8 cellular contexts compared by ENCODE assay signal in the genomic region with DNA sequence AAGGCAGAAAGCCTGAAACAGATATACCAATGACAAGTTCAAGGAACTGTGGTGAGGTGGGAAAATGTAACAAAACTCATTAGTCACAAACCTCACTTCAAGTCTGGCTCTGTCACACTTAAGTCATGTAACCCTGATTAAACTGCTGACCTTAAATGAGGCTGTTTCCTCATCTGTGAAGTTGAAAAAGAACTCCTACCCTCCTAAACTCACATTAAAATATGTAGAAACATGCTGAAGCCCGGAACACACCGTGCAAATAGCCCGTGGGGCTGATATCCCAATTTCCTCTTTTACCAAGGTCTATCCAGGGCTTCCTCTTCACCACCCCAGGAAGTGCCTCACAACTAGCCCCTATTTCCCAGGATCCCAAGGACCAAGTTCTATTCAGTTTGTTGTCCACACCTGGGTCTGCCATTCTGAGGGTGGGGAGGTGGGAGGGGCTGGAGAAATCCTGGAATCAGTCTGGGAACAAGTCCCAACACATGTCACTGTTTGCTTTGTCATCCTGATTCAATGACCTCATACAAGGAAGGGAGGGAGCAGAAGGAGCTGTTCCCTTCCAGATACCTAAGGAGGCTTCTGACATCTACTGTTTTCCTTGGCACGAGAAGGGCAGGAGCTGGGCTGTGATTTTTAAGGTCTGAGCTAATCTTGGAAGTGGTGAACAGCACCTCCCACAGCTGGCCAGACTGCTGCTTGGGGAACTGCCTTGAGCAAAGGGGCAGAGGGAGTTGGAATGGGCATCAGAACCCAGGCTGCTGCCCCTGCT. TPM values are rescaled to one million over a fixed set of nuclear protein-coding genes. Genes with fewer than 3 reads are reported as not detected.
DNase-seq lines count a peak whose midpoint lies in the region; ATAC-seq, FAIRE-seq and TF ChIP-seq lines count a peak whose summit lies in the region.
"Had no signal": no experiment of that assay in that cellular context is flagged by ENCODE, and none has a peak within 500 bp of the region (broad histone marks: within the 10 kb centered on the region; RNA-seq: fewer than 3 reads in every experiment).

No MANE protein-coding gene starts in this region.

- peak; percentile 76 for DNase-seq in H54 (ENCODE audit: insufficient read length, low spot score)
- DNase-seq in RKO (ENCODE audit: low spot score), result peak; percentile 68
- peak; percentile 97 to 100 for DNase-seq in fibroblast of lung (ENCODE audit: low read depth in 2 of 2)
- peak; percentile 90 for DNase-seq in prostate gland (ENCODE audit: low spot score)
- no peak for DNase-seq in neural progenitor cell (ENCODE audit: low spot score)

- H3K36me3 ChIP-seq in fibroblast of lung (ENCODE audit: control insufficient read depth, insufficient read depth, low read length) (no peaks in the 10 kb centered on the region), prostate gland (no peaks in the 10 kb centered on the region), neural progenitor cell (no peaks in the 10 kb centered on the region)

- H3K36me3 Mint-ChIP-seq in neural progenitor cell, result no peaks in the 10 kb centered on the region

- H3K27me3 ChIP-seq in fibroblast of lung (ENCODE audit: control insufficient read depth, insufficient read depth, low read length) (no peaks in the 10 kb centered on the region), prostate gland (replicated peaks; ENCODE audit: insufficient read depth) (no peaks in the 10 kb centered on the region), neural progenitor cell (no peaks in the 10 kb centered on the region)

- H3K79me2 ChIP-seq in fibroblast of lung (ENCODE audit: control insufficient read depth, insufficient read depth, low read length) (no peaks in the 10 kb centered on the region), neural progenitor cell (ENCODE audit: low read depth) (no peaks in the 10 kb centered on the region)

- H3K9ac ChIP-seq in fibroblast of lung (ENCODE audit: insufficient read depth, low read length) (no peak overlapping the region), neural progenitor cell (no peak overlapping the region)

- no peak overlapping the region for H3K4me3 ChIP-seq in fibroblast of lung (replicated peaks in 1 of 4; ENCODE audit: control extremely low read depth in 1 of 4, insufficient read depth in 1 of 4, low read depth in 3 of 4, low read length in 4 of 4)
- no peak overlapping the region for H3K4me3 ChIP-seq in prostate gland
- no peak overlapping the region for H3K4me3 ChIP-seq in neural progenitor cell
- H3K4me3 ChIP-seq: SK-N-MC had no signal

- H3K9me3 ChIP-seq in fibroblast of lung (ENCODE audit: control insufficient read depth, insufficient read depth, low read depth, low read length), result no peaks in the 10 kb centered on the region
- H3K9me3 ChIP-seq in prostate gland, result no peaks in the 10 kb centered on the region
- H3K9me3 ChIP-seq in neural progenitor cell (ENCODE audit: low read depth), result no peaks in the 10 kb centered on the region

- H3K4me1 Mint-ChIP-seq in neural progenitor cell, result peaks cover 16% of the 10 kb centered on the region

- H2AFZ ChIP-seq in fibroblast of lung (ENCODE audit: low read length), result no peak overlapping the region
- H2AFZ ChIP-seq in neural progenitor cell (replicated peaks), result no peak overlapping the region

- H3F3A ChIP-seq in neural progenitor cell (ENCODE audit: low read depth), result peaks cover 5% of the 10 kb centered on the region

- peaks cover 16% of the 10 kb centered on the region for H3K4me1 ChIP-seq in fibroblast of lung (ENCODE audit: control insufficient read depth, extremely low read depth, insufficient read depth, low read length)
- H3K4me1 ChIP-seq in prostate gland (replicated peaks), result peaks cover 14% of the 10 kb centered on the region
- H3K4me1 ChIP-seq in neural progenitor cell, result peaks cover 5% of the 10 kb centered on the region

- H3K27ac ChIP-seq in fibroblast of lung (ENCODE audit: insufficient read depth, low read length) (peak overlapping the region; percentile 88), prostate gland (peak overlapping the region; percentile 85 to 89), neural progenitor cell (no peak overlapping the region)
- H3K27ac ChIP-seq: SK-N-MC had no signal

- H3K4me3 Mint-ChIP-seq in neural progenitor cell, result no peak overlapping the region

- intact Hi-C loops in prostate gland (cut with DNase I), result loop anchor here (1.0 to 5.0 kb wide), 3 partner anchors 67 to 686 kb away; a partner anchor contains a TSS

- H4K20me1 ChIP-seq in fibroblast of lung (ENCODE audit: control insufficient read depth, extremely low read depth, insufficient read depth, low read length), result no peaks in the 10 kb centered on the region
- no peaks in the 10 kb centered on the region for H4K20me1 ChIP-seq in neural progenitor cell (ENCODE audit: low read depth)

- no peak for TF ChIP-seq POLR2A in H54 (IDR thresholded peaks at IDR 0.05; ENCODE audit: low read depth, low read length)
- peak; percentile 54 for TF ChIP-seq POLR2A in prostate gland (IDR thresholded peaks at IDR 0.05)

- H3K4me2 ChIP-seq in fibroblast of lung (ENCODE audit: extremely low read depth, insufficient read depth, low read length), result peak overlapping the region; percentile 15
- no peak overlapping the region for H3K4me2 ChIP-seq in neural progenitor cell

- FAIRE-seq in H54 (lab: Jason Lieb, UNC), result peak; percentile 95

- H3K27me3 Mint-ChIP-seq in neural progenitor cell (ENCODE audit: insufficient read depth, low read depth), result peaks cover 2% of the 10 kb centered on the region

- no peaks in the 10 kb centered on the region for H3K9me3 Mint-ChIP-seq in neural progenitor cell

- WGBS in prostate gland, result 6% methylated on average over 4 of the region's 4 CpGs

- TF ChIP-seq CTCF in fibroblast of lung (conservative IDR thresholded peaks at IDR 0.05 in 1 of 2, IDR thresholded peaks at IDR 0.05 in 1 of 2; ENCODE audit: low read depth in 1 of 2, low read length in 2 of 2) (no peak), prostate gland (IDR thresholded peaks at IDR 0.05) (no peak), neural progenitor cell (IDR thresholded peaks at IDR 0.05) (no peak)

- no peak overlapping the region for H3K27ac Mint-ChIP-seq in neural progenitor cell

- ATAC-seq in GM18520 (IDR thresholded peaks at IDR 0.05; ENCODE audit: unreplicated experiment) (no peak), HG02623 (IDR thresholded peaks at IDR 0.05; ENCODE audit: unreplicated experiment) (no peak)

RNA-seq across cellular contexts. Expression of a gene that starts 42.3 kb away (rescaled TPM):
- 25.2 and 28.4 TPM in 2 replicates for total RNA-seq in fibroblast of lung
- 15.2 and 17.7 TPM in 2 replicates for polyA plus RNA-seq in fibroblast of lung
- 16.3 and 20.7 TPM in 2 replicates for polyA plus RNA-seq in fibroblast of lung (2012)
- polyA minus RNA-seq in fibroblast of lung (ENCODE audit: low replicate concordance), result 5.4 and 6.2 TPM in 2 replicates
- 10 to 100 TPM; 19.8 to 37.9 TPM for total RNA-seq in prostate gland
- 24.9 and 32.2 TPM in 2 replicates for total RNA-seq in neural progenitor cell (ENCODE audit: low replicate concordance)

RNA-seq across cellular contexts. Expression of a gene that starts 42.6 kb away (rescaled TPM):
- 18.5 and 27.2 TPM in 2 replicates for total RNA-seq in fibroblast of lung
- 28.5 and 29.9 TPM in 2 replicates for polyA plus RNA-seq in fibroblast of lung
- 20.0 and 21.3 TPM in 2 replicates for polyA plus RNA-seq in fibroblast of lung (2012)
- polyA minus RNA-seq in fibroblast of lung (ENCODE audit: low replicate concordance), result 18.2 and 21.5 TPM in 2 replicates
- total RNA-seq in prostate gland, result 10 to 100 TPM; 18.6 to 34.2 TPM
- total RNA-seq in neural progenitor cell (ENCODE audit: low replicate concordance), result 35.7 and 43.5 TPM in 2 replicates
